In the genomic region with DNA sequence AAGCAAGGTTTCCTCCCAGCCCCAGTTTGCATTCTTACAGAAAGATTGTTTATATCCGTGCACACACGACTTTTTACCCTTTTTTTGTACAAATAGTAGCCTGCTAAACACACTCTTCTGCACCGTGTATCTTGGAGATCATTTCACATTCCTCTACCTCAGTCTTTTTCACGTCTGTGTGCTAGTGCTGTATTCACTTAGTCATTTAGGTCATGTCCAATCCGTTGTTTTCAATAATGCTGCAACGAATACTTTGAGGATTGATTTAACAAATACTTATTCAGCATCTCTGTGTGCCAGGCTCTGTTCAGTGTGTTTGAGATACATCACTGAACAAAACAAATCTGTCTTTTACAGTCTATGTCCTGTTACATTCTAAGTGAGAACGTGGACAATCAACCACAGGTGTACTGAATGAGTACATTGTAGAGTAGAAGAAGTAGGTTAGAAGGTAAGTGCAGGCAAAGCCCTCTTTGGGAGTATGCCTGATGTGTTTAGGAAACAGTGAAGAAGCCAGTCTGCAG, we compare ENCODE assay signal across 8 cellular contexts. TPM values are rescaled to one million over a fixed set of nuclear protein-coding genes. Genes with fewer than 3 reads are reported as not detected.
A peak's percentile ranks its signal among the peaks of the same experiment; 100 is the strongest.
DNase-seq lines count a peak whose midpoint lies in the region; ATAC-seq and TF ChIP-seq lines count a peak whose summit lies in the region.

No MANE protein-coding gene starts in this region.

- POLR2A ChIA-PET in RWPE1 (lab: Yijun Ruan, JAX; ENCODE audit: low non-redundant PET): no interaction called here

- H3K27ac ChIP-seq in RWPE1: peak overlapping the region; percentile 93

- TF ChIP-seq CTCF in RWPE1 (conservative IDR thresholded peaks at IDR 0.05; ENCODE audit: low read depth) (no peak), epithelial cell of proximal tubule (conservative IDR thresholded peaks at IDR 0.05; ENCODE audit: low read depth, low read length) (no peak)

- DNase-seq in ELR (ENCODE audit: low read depth) (peak; percentile 30), RWPE1 (ENCODE audit: low spot score) (no peak), epithelial cell of proximal tubule (ENCODE audit: low read depth) (no peak), pons (ENCODE audit: low spot score) (peak; percentile 37), NCI-H2081 (lab: John Stamatoyannopoulos, UW) (no peak), T-helper 9 cell (no peak), SKM-1 treated with dmso at 0.1 percent for 144 hours (lab: John Stamatoyannopoulos, UW; ENCODE audit: unreplicated experiment) (no peak)

- CTCF ChIA-PET in RWPE1 (lab: Yijun Ruan, JAX): no interaction called here

- no peak for ATAC-seq in HG03442 (IDR thresholded peaks at IDR 0.05; ENCODE audit: unreplicated experiment)

- H3K4me3 ChIP-seq in epithelial cell of proximal tubule (ENCODE audit: low read depth, low read length): peak overlapping the region; percentile 92

RNA-seq across cellular contexts. Expression of a gene that starts 0.9 kb away (rescaled TPM):
- 6.6 and 10.4 TPM in 2 replicates for total RNA-seq in epithelial cell of proximal tubule

RNA-seq across cellular contexts. Expression of a gene that starts 9.8 kb away (rescaled TPM):
- 0.65 and 1.2 TPM in 2 replicates for total RNA-seq in epithelial cell of proximal tubule

RNA-seq across cellular contexts. Expression of a gene that starts 54.5 kb away (rescaled TPM):
- total RNA-seq in epithelial cell of proximal tubule: 11.9 and 14.4 TPM in 2 replicates

Comparison
In these comparisons a context has a peak if more than half of its experiments do, and no peak if none do; other contexts are left out.
1. DNase-seq: peak in ELR (single experiment) and pons (single experiment); none in RWPE1 (single experiment), epithelial cell of proximal tubule (single experiment), NCI-H2081 (0 of 2), T-helper 9 cell (single experiment) and SKM-1 treated with dmso at 0.1 percent for 144 hours (single experiment).